In the genomic region with DNA sequence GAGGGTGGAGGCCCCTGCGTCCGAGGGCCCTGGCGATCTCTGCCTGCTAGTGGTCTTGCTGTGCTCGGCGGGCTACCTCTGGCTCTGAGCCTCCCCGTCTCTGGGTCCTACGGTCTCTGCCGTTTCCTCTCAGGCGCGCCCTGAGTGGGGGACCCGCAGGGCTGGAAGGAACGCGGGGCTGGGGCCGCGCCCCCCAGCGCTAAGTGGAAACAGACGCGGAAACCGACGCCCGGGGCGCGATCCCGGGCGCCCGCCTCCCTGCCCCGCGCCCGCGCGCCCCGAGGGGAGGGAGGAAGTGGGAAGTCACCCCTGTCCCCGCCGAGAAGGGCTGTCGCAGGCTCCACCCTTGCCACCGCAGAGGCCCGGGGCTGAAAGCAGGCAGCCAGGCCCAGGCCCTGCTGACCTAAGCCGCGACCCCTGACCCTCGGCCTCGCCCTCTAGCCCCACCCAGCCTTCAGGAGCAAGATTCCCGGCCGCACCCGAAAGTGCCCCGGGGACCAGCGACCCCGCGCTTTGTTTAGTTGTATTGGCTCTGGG, we compare ENCODE assay signal across 8 cellular contexts.
DNase-seq lines count a peak whose midpoint lies in the region; ATAC-seq and TF ChIP-seq lines count a peak whose summit lies in the region.

No MANE protein-coding gene starts in this region.

- H3K27me3 ChIP-seq in MM.1S (replicated peaks; ENCODE audit: insufficient read depth, low read length) (peaks cover 10% of the 10 kb centered on the region; the same call in 1 of the 2 replicates), iPS-18a (ENCODE audit: control insufficient read depth, insufficient read depth, low read length) (peaks cover 66% of the 10 kb centered on the region)

- CTCF ChIA-PET in AG04449 (lab: Yijun Ruan, JAX), result interaction anchor here (1.0 kb wide), 1 partner anchor 41 kb away, joined by 3 read pairs; no protein-coding TSS in a partner anchor

- DNase-seq in AG04449 (ENCODE audit: low read depth, low spot score), result no peak
- peak; percentile 56 for DNase-seq in MM.1S
- peak; percentile 65 for DNase-seq in activated T-helper 1 cell treated with Interleukin-2 at 50 U/mL for 16 hours (ENCODE audit: low read depth)
- DNase-seq in stimulated activated effector memory CD8-positive, alpha-beta T cell treated with anti-CD3 and anti-CD28 coated beads, Interleukin-12 subunit alpha, Interleukin-12 subunit beta, amount 100 ng/mL, for 72 hours (ENCODE audit: low spot score in 2 of 2), result peak; percentile 60 to 84
- no peak for DNase-seq in HCEC 1CT

- H3K9me2 ChIP-seq in MM.1S (replicated peaks; ENCODE audit: insufficient read depth, low read length), result no peaks in the 10 kb centered on the region

- H3K4me1 Mint-ChIP-seq in stimulated activated effector memory CD8-positive, alpha-beta T cell treated with anti-CD3 and anti-CD28 coated beads, Interleukin-12 subunit alpha, Interleukin-12 subunit beta, amount 100 ng/mL, for 72 hours, result peaks cover 49% of the 10 kb centered on the region

- POLR2A ChIA-PET in AG04449 (lab: Yijun Ruan, JAX), result no interaction called here

- H3K36me3 Mint-ChIP-seq in stimulated activated effector memory CD8-positive, alpha-beta T cell treated with anti-CD3 and anti-CD28 coated beads, Interleukin-12 subunit alpha, Interleukin-12 subunit beta, amount 100 ng/mL, for 72 hours, result peaks cover 49% of the 10 kb centered on the region

- no peaks in the 10 kb centered on the region for H3K9me3 Mint-ChIP-seq in stimulated activated effector memory CD8-positive, alpha-beta T cell treated with anti-CD3 and anti-CD28 coated beads, Interleukin-12 subunit alpha, Interleukin-12 subunit beta, amount 100 ng/mL, for 72 hours

- H3K4me1 ChIP-seq in MM.1S (ENCODE audit: low read length), result peaks cover 18% of the 10 kb centered on the region
- H3K4me1 ChIP-seq in iPS-18a (ENCODE audit: control insufficient read depth, low read depth, low read length), result peaks cover 4% of the 10 kb centered on the region

- H4K20me1 ChIP-seq in MM.1S (ENCODE audit: insufficient read depth, low read length), result 0 out of 2 replicates have a peak, but pooled peaks cover 4% of the 10 kb centered on the region

- H3K27ac Mint-ChIP-seq in stimulated activated effector memory CD8-positive, alpha-beta T cell treated with anti-CD3 and anti-CD28 coated beads, Interleukin-12 subunit alpha, Interleukin-12 subunit beta, amount 100 ng/mL, for 72 hours, result peak overlapping the region; percentile 93

- TF ChIP-seq CTCF in AG04449 (IDR thresholded peaks at IDR 0.05; ENCODE audit: insufficient read depth, low read length, missing control alignments), result no peak
- TF ChIP-seq CTCF in MM.1S (IDR thresholded peaks at IDR 0.05; ENCODE audit: low read length), result no peak; the same call in 1 of the 2 replicates

- peak overlapping the region; percentile 87 for H3K4me2 ChIP-seq in MM.1S (ENCODE audit: low read depth, low read length)

- no peak for ATAC-seq in stimulated activated effector memory CD8-positive, alpha-beta T cell treated with anti-CD3 and anti-CD28 coated beads, Interleukin-12 subunit alpha, Interleukin-12 subunit beta, amount 100 ng/mL, for 72 hours
- ATAC-seq in GM21526 (IDR thresholded peaks at IDR 0.05; ENCODE audit: low FRiP score, unreplicated experiment) (no peak), HG02840 (IDR thresholded peaks at IDR 0.05; ENCODE audit: low FRiP score, unreplicated experiment) (no peak)

- H3K4me3 ChIP-seq in AG04449 (ENCODE audit: low read depth, low read length) (peak overlapping the region; percentile 20), MM.1S (ENCODE audit: low read length) (peak overlapping the region; percentile 87), iPS-18a (ENCODE audit: low read length) (peak overlapping the region; percentile 27)

- no peaks in the 10 kb centered on the region for H3K9me3 ChIP-seq in MM.1S (replicated peaks; ENCODE audit: insufficient read depth, low read length)
- H3K9me3 ChIP-seq in iPS-18a (ENCODE audit: control insufficient read depth, low read depth, low read length), result no peaks in the 10 kb centered on the region

- H3K27ac ChIP-seq in MM.1S (ENCODE audit: low read length) (peak overlapping the region; percentile 66; the same call in 1 of the 2 replicates), iPS-18a (ENCODE audit: low read length) (no peak overlapping the region)

- H3F3A ChIP-seq in MM.1S (ENCODE audit: insufficient read depth, low read length), result peaks cover 8% of the 10 kb centered on the region; the same call in 1 of the 2 replicates

- H3K79me2 ChIP-seq in MM.1S (ENCODE audit: low read length), result peaks cover 26% of the 10 kb centered on the region

- H3K36me3 ChIP-seq in MM.1S (replicated peaks; ENCODE audit: insufficient read depth, low read length) (no peaks in the 10 kb centered on the region), iPS-18a (ENCODE audit: control insufficient read depth, low read depth, low read length) (no peaks in the 10 kb centered on the region)

- peak overlapping the region; percentile 81 for H3K4me3 Mint-ChIP-seq in stimulated activated effector memory CD8-positive, alpha-beta T cell treated with anti-CD3 and anti-CD28 coated beads, Interleukin-12 subunit alpha, Interleukin-12 subunit beta, amount 100 ng/mL, for 72 hours

- peak overlapping the region; percentile 62 for H2AFZ ChIP-seq in MM.1S (ENCODE audit: low read length)

- H3K9ac ChIP-seq in MM.1S (ENCODE audit: low read length) (peak overlapping the region; percentile 77), iPS-18a (ENCODE audit: low read length) (no peak overlapping the region)

Comparison
In these comparisons a context has a peak if more than half of its experiments do, and no peak if none do; other contexts are left out.
1. DNase-seq: peak in MM.1S (single experiment), activated T-helper 1 cell treated with Interleukin-2 at 50 U/mL for 16 hours (single experiment) and stimulated activated effector memory CD8-positive, alpha-beta T cell treated with anti-CD3 and anti-CD28 coated beads, Interleukin-12 subunit alpha, Interleukin-12 subunit beta, amount 100 ng/mL, for 72 hours (2 of 2); none in AG04449 (single experiment) and HCEC 1CT (single experiment).
2. H3K4me3 ChIP-seq: peak in every context shown above with its lines; median percentile 87 in MM.1S; 27 in iPS-18a; 20 in AG04449.